Comparison of ENCODE assay signal across 1 cellular context in genomic region chr6:35359744-35360348, GRCh38.
A peak's percentile ranks its signal among the peaks of the same experiment; 100 is the strongest.
TF ChIP-seq lines count a peak whose summit lies in the region.

No MANE protein-coding gene starts in this region.

TF ChIP-seq in K562, 482 proteins besides CTCF, POLR2A, EP300 and RAD21 (continued from another document):
- TF ChIP-seq THRB (CRISPR knock-in tag; conservative IDR thresholded peaks at IDR 0.05) (no peak), MLX (CRISPR knock-in tag; conservative IDR thresholded peaks at IDR 0.05) (no peak), ZNF436 (CRISPR knock-in tag; IDR thresholded peaks at IDR 0.05) (no peak), CHCHD3 (CRISPR knock-in tag; IDR thresholded peaks at IDR 0.05) (no peak), BCOR (IDR thresholded peaks at IDR 0.05) (peak; percentile 92), ZNF146 (CRISPR knock-in tag; IDR thresholded peaks at IDR 0.05; ENCODE audit: unreplicated experiment) (no peak), FUS (optimal IDR thresholded peaks at IDR 0.05; ENCODE audit: low read depth, low read length) (no peak), ZNF766 (CRISPR knock-in tag; conservative IDR thresholded peaks at IDR 0.05) (no peak), SMARCA5 (IDR thresholded peaks at IDR 0.05) (peak; percentile 84; the same call in 1 of the 2 replicates), PHTF2 (CRISPR knock-in tag; IDR thresholded peaks at IDR 0.05) (no peak), PTRF (tag; IDR thresholded peaks at IDR 0.05) (no peak), RBM14 (IDR thresholded peaks at IDR 0.05; ENCODE audit: borderline replicate concordance, insufficient read depth, low read depth, low read length) (no peak), HBP1 (CRISPR knock-in tag; IDR thresholded peaks at IDR 0.05) (no peak), RBM22 (IDR thresholded peaks at IDR 0.05; ENCODE audit: low read depth, low read length, poor library complexity, severe bottlenecking) (no peak), ADNP (tag; IDR thresholded peaks at IDR 0.05) (0 out of 2 replicates have a peak, but pooled peaks have one; percentile 32), ZFP36 (IDR thresholded peaks at IDR 0.05; ENCODE audit: low read depth, low read length, partially characterized antibody) (peak; percentile 31), AFF4 (CRISPR knock-in tag; IDR thresholded peaks at IDR 0.05) (no peak), BRF2 (IDR thresholded peaks at IDR 0.05; ENCODE audit: borderline replicate concordance, insufficient read depth, insufficient read length) (no peak), MAFK (IDR thresholded peaks at IDR 0.05; ENCODE audit: low read length) (no peak), NCOA4 (IDR thresholded peaks at IDR 0.05; ENCODE audit: partially characterized antibody) (no peak), ZNF232 (CRISPR knock-in tag; IDR thresholded peaks at IDR 0.05) (no peak), CREBBP (IDR thresholded peaks at IDR 0.05; ENCODE audit: low read depth, low read length) (no peak), HDAC1 (IDR thresholded peaks at IDR 0.05) (no peak), CHD4 (IDR thresholded peaks at IDR 0.05; ENCODE audit: insufficient read depth, insufficient replicate concordance, low read depth, low read length, poor library complexity, severe bottlenecking) (peak; percentile 62), HDAC2 (IDR thresholded peaks at IDR 0.05) (peak; percentile 60; the same call in 1 of the 2 replicates), ZEB2 (IDR thresholded peaks at IDR 0.05) (no peak), KDM1A (IDR thresholded peaks at IDR 0.05) (peak; percentile 34 to 69; a peak in 3 of 4 replicates)
